15 cellular contexts compared by ENCODE assay signal in the genomic region with DNA sequence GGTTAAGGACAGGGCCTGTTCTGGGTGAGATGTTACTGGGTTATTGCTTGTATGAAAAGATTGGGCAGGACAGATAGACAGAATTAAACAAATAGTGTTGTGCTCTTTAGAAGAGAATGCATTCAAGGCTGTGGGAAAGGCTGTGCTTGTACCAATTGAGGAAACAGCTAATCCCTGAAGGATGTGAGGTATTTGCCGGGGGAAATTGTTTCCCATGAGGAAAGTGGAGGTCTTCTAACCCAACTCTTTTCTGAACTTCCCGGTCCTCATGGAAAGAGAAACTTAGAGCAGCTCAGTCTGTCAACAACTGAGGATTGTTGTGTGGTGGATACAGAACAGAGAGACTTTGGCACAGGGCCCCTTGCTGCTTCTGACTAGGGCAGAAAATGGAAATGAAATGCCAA. TPM values are rescaled to one million over a fixed set of nuclear protein-coding genes. Genes with fewer than 3 reads are reported as not detected.
DNase-seq lines count a peak whose midpoint lies in the region; TF ChIP-seq lines count a peak whose summit lies in the region.
"Had no signal": no experiment of that assay in that cellular context is flagged by ENCODE, and none has a peak within 500 bp of the region (broad histone marks: within the 10 kb centered on the region; RNA-seq: fewer than 3 reads in every experiment).

No MANE protein-coding gene starts in this region.

- peaks cover 5% of the 10 kb centered on the region for H3K79me2 ChIP-seq in smooth muscle cell (ENCODE audit: low read depth)

- no peak overlapping the region for H3K9ac ChIP-seq in smooth muscle cell (ENCODE audit: low read depth)

- peaks cover 56% of the 10 kb centered on the region for H4K20me1 ChIP-seq in smooth muscle cell (ENCODE audit: low read depth)

- TF ChIP-seq CTCF in choroid plexus epithelial cell (conservative IDR thresholded peaks at IDR 0.05; ENCODE audit: low read depth, low read length) (no peak), smooth muscle cell (IDR thresholded peaks at IDR 0.05; ENCODE audit: borderline replicate concordance, insufficient read depth, poor library complexity, severe bottlenecking) (no peak)

- peak overlapping the region; percentile 10 for H3K4me2 ChIP-seq in smooth muscle cell

- no peak overlapping the region for H2AFZ ChIP-seq in smooth muscle cell (ENCODE audit: low read depth)

- no peaks in the 10 kb centered on the region for H3K36me3 ChIP-seq in smooth muscle cell (ENCODE audit: low read depth)

- WGBS in smooth muscle cell (ENCODE audit: low lambda C conversion rate): 32% methylated on average over 2 of the region's 2 CpGs

- peaks cover 3% of the 10 kb centered on the region for H3F3A ChIP-seq in smooth muscle cell (ENCODE audit: low read depth)

- H3K4me3 ChIP-seq in choroid plexus epithelial cell (ENCODE audit: low read depth, low read length) (no peak overlapping the region), smooth muscle cell (no peak overlapping the region)
- H3K4me3 ChIP-seq: GM12878, K562 had no signal

- DNase-seq in HT1080 (ENCODE audit: low read depth) (peak; percentile 8), choroid plexus epithelial cell (ENCODE audit: low read depth) (peak; percentile 57), hepatic stellate cell (ENCODE audit: low spot score) (peak; percentile 53), smooth muscle cell (lab: John Stamatoyannopoulos, UW; ENCODE audit: unreplicated experiment) (no peak), NCI-H2196 treated with DMSO at 0.1 percent for 48 hours (lab: John Stamatoyannopoulos, UW; ENCODE audit: unreplicated experiment) (no peak), inferior parietal cortex (ENCODE audit: extremely low spot score) (no peak), mesenteric fat pad (ENCODE audit: low spot score) (no peak), NCI-H345 (lab: John Stamatoyannopoulos, UW) (no peak)
- DNase-seq: activated CD8-positive, alpha-beta T cell treated with anti-CD3 and anti-CD28 coated beads, Interleukin-2, amount 10 ng/mL, durations not matched to agents 7 days and 5 days; activated naive CD4-positive, alpha-beta T cell treated with Interleukin-2 at 50 U/mL for 16 hours; naive thymus-derived CD8-positive, alpha-beta T cell; NCI-H187 treated with DMSO at 0.1 percent for 48 hours; T-helper 9 cell had no signal

- no peak overlapping the region for H3K27ac ChIP-seq in smooth muscle cell (ENCODE audit: low read depth)

- H3K4me1 ChIP-seq in smooth muscle cell (ENCODE audit: low read depth): no peaks in the 10 kb centered on the region

- no peaks in the 10 kb centered on the region for H3K9me3 ChIP-seq in smooth muscle cell (replicated peaks; ENCODE audit: low read depth)

- H3K27me3 ChIP-seq in smooth muscle cell (ENCODE audit: low read depth): no peaks in the 10 kb centered on the region

RNA-seq across cellular contexts. Expression of a gene that starts 9.5 kb away (rescaled TPM):
- 8.3 and 10.1 TPM in 2 replicates for total RNA-seq in HT1080 (2014; rRNA removed; shearing (Covaris generic))
- 11.2 and 13.6 TPM in 2 replicates for polyA plus RNA-seq in HT1080 (2015; cell fraction: cytosol; rRNA removed)
- 30.9 and 32.0 TPM in 2 replicates for polyA plus RNA-seq in HT1080 (2015; cell fraction: nucleus; rRNA removed)
- 11.9 and 14.2 TPM in 2 replicates for total RNA-seq in smooth muscle cell
- polyA plus RNA-seq in smooth muscle cell: 13.8 and 16.9 TPM in 2 replicates
- 6.8 TPM for total RNA-seq in mesenteric fat pad

RNA-seq across cellular contexts. Expression of a gene that starts 57.6 kb away (rescaled TPM):
- total RNA-seq in HT1080 (2014; rRNA removed; shearing (Covaris generic)): 3.4 and 3.7 TPM in 2 replicates
- polyA plus RNA-seq in HT1080 (2015; cell fraction: cytosol; rRNA removed): 5.2 and 5.8 TPM in 2 replicates
- 8.5 and 10.7 TPM in 2 replicates for polyA plus RNA-seq in HT1080 (2015; cell fraction: nucleus; rRNA removed)
- total RNA-seq in smooth muscle cell (3.2 and 5.7 TPM in 2 replicates), mesenteric fat pad (21.9 TPM)
- polyA plus RNA-seq in smooth muscle cell: 8.4 and 12.8 TPM in 2 replicates

Comparison
In these comparisons a context has a peak if more than half of its experiments do, and no peak if none do; other contexts are left out.
1. DNase-seq: peak in HT1080 (single experiment), choroid plexus epithelial cell (single experiment) and hepatic stellate cell (single experiment); none in smooth muscle cell (single experiment), NCI-H2196 treated with DMSO at 0.1 percent for 48 hours (single experiment), inferior parietal cortex (single experiment), mesenteric fat pad (single experiment) and NCI-H345 (single experiment).